In genomic region chr4:84678976-84679744, GRCh38 we compare ENCODE assay signal across 19 cellular contexts.
DNase-seq lines count a peak whose midpoint lies in the region; TF ChIP-seq lines count a peak whose summit lies in the region.
"Had no signal": no experiment of that assay in that cellular context is flagged by ENCODE, and none has a peak within 500 bp of the region (broad histone marks: within the 10 kb centered on the region; RNA-seq: fewer than 3 reads in every experiment).

No MANE protein-coding gene starts in this region.

- H3K23ac ChIP-seq in mesenchymal stem cell (ENCODE audit: low read length in 2 of 2), result no peak overlapping the region

- no peak overlapping the region for H2BK120ac ChIP-seq in mesenchymal stem cell (ENCODE audit: low read depth, low read length)

- H3K9me3 ChIP-seq in GM23248 (ENCODE audit: low read depth) (no peaks in the 10 kb centered on the region), mesenchymal stem cell (ENCODE audit: control insufficient read depth, low read length) (no peaks in the 10 kb centered on the region), suprapubic skin (no peaks in the 10 kb centered on the region), Karpas-422 (ENCODE audit: low read length) (no peaks in the 10 kb centered on the region)
- H3K9me3 ChIP-seq: Caco-2, SJSA1 had no signal

- POLR2A ChIA-PET in GM10248 (lab: Yijun Ruan, JAX), result no interaction called here

- H2BK15ac ChIP-seq in mesenchymal stem cell (ENCODE audit: low read depth, poor library complexity, severe bottlenecking), result no peak overlapping the region

- H4K20me1 ChIP-seq in GM23248 (ENCODE audit: insufficient read depth) (no peaks in the 10 kb centered on the region), Karpas-422 (ENCODE audit: insufficient read depth, low read depth, low read length) (no peaks in the 10 kb centered on the region)

- 52 to 62% methylated on average over 12 to 14 of the region's 14 CpGs for WGBS in GM23248 (ENCODE audit: low coverage in 1 of 2, low lambda C conversion rate in 2 of 2, missing lambda C conversion rate in 2 of 2), 2 experiments
- 96% methylated on average over 12 of the region's 14 CpGs for WGBS in mesenchymal stem cell
- whole genome bisulfite sequencing in suprapubic skin, result 82% methylated on average over 14 of the region's 14 CpGs

- H3K27ac ChIP-seq in GM23248 (no peak overlapping the region), mesenchymal stem cell (ENCODE audit: low read length, poor library complexity, severe bottlenecking) (no peak overlapping the region), suprapubic skin (peak overlapping the region; percentile 62), Karpas-422 (ENCODE audit: low read length) (no peak overlapping the region)
- H3K27ac ChIP-seq: HL-60, KMS-11, SJSA1 had no signal

- H3K9me2 ChIP-seq in GM23248 (ENCODE audit: insufficient read depth) (no peaks in the 10 kb centered on the region), Karpas-422 (replicated peaks; ENCODE audit: insufficient read depth, low read length) (no peaks in the 10 kb centered on the region)

- H4K8ac ChIP-seq in mesenchymal stem cell (ENCODE audit: low read length), result no peak overlapping the region

- in situ Hi-C loops in GM23248 (cut with MboI), result no loop called here

- H3F3A ChIP-seq in GM23248 (ENCODE audit: insufficient read depth), result peaks cover 12% of the 10 kb centered on the region; the same call in 1 of the 2 replicates

- H3K14ac ChIP-seq in mesenchymal stem cell (ENCODE audit: low read length in 2 of 2), result no peak overlapping the region

- no peak overlapping the region for H2AFZ ChIP-seq in GM23248
- no peak overlapping the region for H2AFZ ChIP-seq in mesenchymal stem cell (ENCODE audit: low read depth, low read length)
- H2AFZ ChIP-seq in Karpas-422 (ENCODE audit: low read length), result no peak overlapping the region

- CTCF ChIA-PET in GM10248 (lab: Yijun Ruan, JAX), result interaction anchor here (1.3 kb wide), 2 partner anchors 10 to 25 kb away, joined by 4 to 5 read pairs; no protein-coding TSS in a partner anchor

- peaks cover 23% of the 10 kb centered on the region for H3K4me1 Mint-ChIP-seq in endothelial cell (ENCODE audit: unreplicated experiment)

- H3K4ac ChIP-seq in mesenchymal stem cell (ENCODE audit: low read depth in 1 of 2, low read length in 2 of 2), result no peak overlapping the region

- peaks cover 5% of the 10 kb centered on the region for H3K27me3 Mint-ChIP-seq in endothelial cell (ENCODE audit: unreplicated experiment)

- H2BK5ac ChIP-seq in mesenchymal stem cell (ENCODE audit: low read depth, low read length, poor library complexity, severe bottlenecking), result no peak overlapping the region

- H3K27me3 ChIP-seq in GM23248 (replicated peaks; ENCODE audit: insufficient read depth) (no peaks in the 10 kb centered on the region), mesenchymal stem cell (ENCODE audit: control insufficient read depth in 1 of 2, insufficient read depth in 1 of 2, low read length in 2 of 2) (no peaks in the 10 kb centered on the region), suprapubic skin (no peaks in the 10 kb centered on the region), Karpas-422 (ENCODE audit: low read length) (no peaks in the 10 kb centered on the region)
- H3K27me3 ChIP-seq: SJSA1 had no signal

- H3K4me3 ChIP-seq in GM23248, result no peak overlapping the region
- H3K4me3 ChIP-seq in mesenchymal stem cell (ENCODE audit: insufficient read depth in 1 of 2, low read depth in 1 of 2, low read length in 2 of 2), result no peak overlapping the region
- no peak overlapping the region for H3K4me3 ChIP-seq in suprapubic skin
- no peak overlapping the region for H3K4me3 ChIP-seq in Karpas-422 (ENCODE audit: low read length)
- H3K4me3 ChIP-seq: SJSA1 had no signal

- H3K27ac Mint-ChIP-seq in endothelial cell (ENCODE audit: unreplicated experiment), result no peak overlapping the region
- H3K27ac Mint-ChIP-seq: CD4-positive, alpha-beta T cell; HFFc6 had no signal

- no peaks in the 10 kb centered on the region for H3K9me3 Mint-ChIP-seq in endothelial cell (ENCODE audit: unreplicated experiment)
- H3K9me3 Mint-ChIP-seq: CD4-positive, alpha-beta T cell; HFFc6 had no signal

- H3K4me3 Mint-ChIP-seq in endothelial cell (ENCODE audit: unreplicated experiment), result peak overlapping the region; percentile 22
- H3K4me3 Mint-ChIP-seq: CD4-positive, alpha-beta T cell; HFFc6 had no signal

- no peak for TF ChIP-seq EP300 in suprapubic skin (IDR thresholded peaks at IDR 0.05)

- H2AK5ac ChIP-seq in mesenchymal stem cell (ENCODE audit: low read length, severe bottlenecking), result no peak overlapping the region

- H3K79me2 ChIP-seq in GM23248 (ENCODE audit: insufficient read depth) (no peaks in the 10 kb centered on the region), Karpas-422 (ENCODE audit: low read length) (no peaks in the 10 kb centered on the region)

- peak; percentile 2 for DNase-seq in GM23248
- DNase-seq in endothelial cell (ENCODE audit: low spot score), result no peak
- no peak for DNase-seq in mesenchymal stem cell
- peak; percentile 82 to 86 for DNase-seq in suprapubic skin (ENCODE audit: low spot score in 2 of 2)
- DNase-seq in NCI-H2081 (lab: John Stamatoyannopoulos, UW), result no peak
- DNase-seq in GM10248 (ENCODE audit: extremely low spot score), result no peak
- DNase-seq in Karpas-422, result no peak
- no peak for DNase-seq in NCI-H1436 (lab: John Stamatoyannopoulos, UW)
- DNase-seq: Caco-2; CD4-positive, alpha-beta T cell; GDM1; HFFc6; NCI-H1436 treated with DMSO at 0.1 percent for 48 hours; NCI-H2029; NCI-H2171; NCI-H526 had no signal

- H3K4me2 ChIP-seq in GM23248 (ENCODE audit: unreplicated experiment) (no peak overlapping the region), mesenchymal stem cell (ENCODE audit: low read length, poor library complexity, severe bottlenecking) (no peak overlapping the region), Karpas-422 (ENCODE audit: low read depth, low read length, poor library complexity, severe bottlenecking) (no peak overlapping the region)
- H3K4me2 ChIP-seq: KMS-11 had no signal

- H3K4me1 ChIP-seq in GM23248 (ENCODE audit: insufficient read depth), result peaks cover 16% of the 10 kb centered on the region
- H3K4me1 ChIP-seq in mesenchymal stem cell (ENCODE audit: control insufficient read depth, insufficient read depth, low read depth, low read length), result peaks cover 12% of the 10 kb centered on the region
- peaks cover 10% of the 10 kb centered on the region for H3K4me1 ChIP-seq in suprapubic skin
- H3K4me1 ChIP-seq in Karpas-422 (ENCODE audit: low read length), result no peaks in the 10 kb centered on the region

- H3K9ac ChIP-seq in GM23248 (no peak overlapping the region), mesenchymal stem cell (ENCODE audit: low read length) (peak overlapping the region; percentile 43), Karpas-422 (ENCODE audit: low read length) (no peak overlapping the region)
- H3K9ac ChIP-seq: KMS-11 had no signal

- no peak overlapping the region for H2BK12ac ChIP-seq in mesenchymal stem cell (ENCODE audit: low read length in 2 of 2)

- H3K36me3 ChIP-seq in GM23248 (ENCODE audit: low read depth) (peaks cover 52% of the 10 kb centered on the region), mesenchymal stem cell (ENCODE audit: control insufficient read depth in 1 of 2, insufficient read depth in 2 of 2, low read depth in 1 of 2, low read length in 2 of 2) (peaks cover 46 to 74% of the 10 kb centered on the region in 2 experiments), suprapubic skin (peaks cover 80% of the 10 kb centered on the region), Karpas-422 (ENCODE audit: insufficient read depth, low read length) (no peaks in the 10 kb centered on the region)

- H3K18ac ChIP-seq in mesenchymal stem cell (ENCODE audit: low read depth in 1 of 2, low read length in 2 of 2), result no peak overlapping the region

- no peak for TF ChIP-seq POLR2A in suprapubic skin (IDR thresholded peaks at IDR 0.05)

- H4K91ac ChIP-seq in mesenchymal stem cell (ENCODE audit: low read length), result no peak overlapping the region

- H3K36me3 Mint-ChIP-seq in endothelial cell (ENCODE audit: low read depth, unreplicated experiment), result peaks cover 36% of the 10 kb centered on the region

- TF ChIP-seq CTCF in endothelial cell (IDR thresholded peaks at IDR 0.05; ENCODE audit: unreplicated experiment) (no peak), suprapubic skin (IDR thresholded peaks at IDR 0.05) (no peak), GM10248 (IDR thresholded peaks at IDR 0.05; ENCODE audit: control extremely low read depth, extremely low read depth, low read depth, missing control alignments) (no peak)

- peaks cover 19% of the 10 kb centered on the region for H3K79me1 ChIP-seq in mesenchymal stem cell (replicated peaks; ENCODE audit: low read length, poor library complexity, severe bottlenecking)

Comparison
In these comparisons a context has a peak if more than half of its experiments do, and no peak if none do; other contexts are left out.
1. DNase-seq: peak in GM23248 (single experiment) and suprapubic skin (2 of 2); none in endothelial cell (single experiment), mesenchymal stem cell (single experiment), NCI-H2081 (0 of 2), GM10248 (single experiment), Karpas-422 (single experiment) and NCI-H1436 (single experiment).